ENCODE assay signal across 11 cellular contexts in genomic region chr20:50518270-50518721, GRCh38. TPM values are rescaled to one million over a fixed set of nuclear protein-coding genes. Genes with fewer than 3 reads are reported as not detected.
DNase-seq lines count a peak whose midpoint lies in the region; ATAC-seq and TF ChIP-seq lines count a peak whose summit lies in the region.
"Had no signal": no experiment of that assay in that cellular context is flagged by ENCODE, and none has a peak within 500 bp of the region (broad histone marks: within the 10 kb centered on the region; RNA-seq: fewer than 3 reads in every experiment).

No MANE protein-coding gene starts in this region.

- H3K9me3 ChIP-seq in left ventricle myocardium inferior (replicated peaks) (no peaks in the 10 kb centered on the region), heart right ventricle (no peaks in the 10 kb centered on the region), left lung (no peaks in the 10 kb centered on the region), suprapubic skin (no peaks in the 10 kb centered on the region)

- 75 to 89% methylated on average over 4 of the region's 4 CpGs for WGBS in heart right ventricle, 2 donors
- WGBS in suprapubic skin, result 34% methylated on average over 4 of the region's 4 CpGs

- no peaks in the 10 kb centered on the region for H3K27me3 Mint-ChIP-seq in activated naive CD8-positive, alpha-beta T cell treated with anti-CD3 and anti-CD28 coated beads for 36 hours

- TF ChIP-seq CTCF in left ventricle myocardium inferior (IDR thresholded peaks at IDR 0.05; ENCODE audit: borderline replicate concordance) (no peak), heart right ventricle (IDR thresholded peaks at IDR 0.05) (no peak), left lung (IDR thresholded peaks at IDR 0.05) (no peak), coronary artery (IDR thresholded peaks at IDR 0.05) (no peak), suprapubic skin (IDR thresholded peaks at IDR 0.05) (no peak)

- ATAC-seq in heart right ventricle (no peak), left lung (peak; percentile 17), HG02623 (IDR thresholded peaks at IDR 0.05; ENCODE audit: unreplicated experiment) (no peak)

- H3K36me3 ChIP-seq in left ventricle myocardium inferior (no peaks in the 10 kb centered on the region), heart right ventricle (peaks cover 0 to 5% (median 0%) of the 10 kb centered on the region in 9 donors), left lung (peaks cover 0 to 4% of the 10 kb centered on the region in 2 donors), suprapubic skin (no peaks in the 10 kb centered on the region)

- H3K27ac Mint-ChIP-seq in activated naive CD8-positive, alpha-beta T cell treated with anti-CD3 and anti-CD28 coated beads for 36 hours, result peak overlapping the region; percentile 92

- H3K4me1 Mint-ChIP-seq in activated naive CD8-positive, alpha-beta T cell treated with anti-CD3 and anti-CD28 coated beads for 36 hours, result peaks cover 88% of the 10 kb centered on the region

- H3K9me3 Mint-ChIP-seq in activated naive CD8-positive, alpha-beta T cell treated with anti-CD3 and anti-CD28 coated beads for 36 hours, result no peaks in the 10 kb centered on the region
- H3K9me3 Mint-ChIP-seq: neural crest cell had no signal

- DNase-seq in left ventricle myocardium inferior (no peak), heart right ventricle (no peak), left lung (no peak), occipital lobe (lab: John Stamatoyannopoulos, UW) (no peak), coronary artery (ENCODE audit: low spot score) (no peak), suprapubic skin (ENCODE audit: low spot score in 2 of 2) (no peak)
- DNase-seq in activated naive CD8-positive, alpha-beta T cell treated with anti-CD3 and anti-CD28 coated beads for 36 hours, result no peak
- DNase-seq: COR-L47, NCI-H446 had no signal

- TF ChIP-seq EP300 in suprapubic skin (IDR thresholded peaks at IDR 0.05), result no peak

- peaks cover 100% of the 10 kb centered on the region for H3K4me1 ChIP-seq in left ventricle myocardium inferior
- peaks cover 3 to 100% (median 87%) of the 10 kb centered on the region in 9 donors for H3K4me1 ChIP-seq in heart right ventricle
- H3K4me1 ChIP-seq in left lung, result peaks cover 56 to 99% of the 10 kb centered on the region in 2 donors
- peaks cover 91% of the 10 kb centered on the region for H3K4me1 ChIP-seq in suprapubic skin

- no peak overlapping the region for H3K4me3 ChIP-seq in left ventricle myocardium inferior
- H3K4me3 ChIP-seq in heart right ventricle, result peak overlapping the region in 1 of 10 donors; percentile 4
- no peak overlapping the region for H3K4me3 ChIP-seq in left lung
- no peak overlapping the region for H3K4me3 ChIP-seq in coronary artery
- H3K4me3 ChIP-seq in suprapubic skin, result no peak overlapping the region

- TF ChIP-seq POLR2A in suprapubic skin (IDR thresholded peaks at IDR 0.05), result no peak

- H3K36me3 Mint-ChIP-seq in activated naive CD8-positive, alpha-beta T cell treated with anti-CD3 and anti-CD28 coated beads for 36 hours, result peaks cover 40% of the 10 kb centered on the region

- peak overlapping the region; percentile 75 for H3K4me3 Mint-ChIP-seq in activated naive CD8-positive, alpha-beta T cell treated with anti-CD3 and anti-CD28 coated beads for 36 hours
- H3K4me3 Mint-ChIP-seq: neural crest cell had no signal

- peak overlapping the region; percentile 22 for H3K27ac ChIP-seq in left ventricle myocardium inferior (replicated peaks)
- peak overlapping the region in 2 of 10 donors; percentile 12 to 98 for H3K27ac ChIP-seq in heart right ventricle
- peak overlapping the region; percentile 71 to 85 for H3K27ac ChIP-seq in left lung
- H3K27ac ChIP-seq in coronary artery, result no peak overlapping the region
- H3K27ac ChIP-seq in suprapubic skin, result no peak overlapping the region

- H3K27me3 ChIP-seq in left ventricle myocardium inferior (ENCODE audit: low read depth), result no peaks in the 10 kb centered on the region
- no peaks in the 10 kb centered on the region for H3K27me3 ChIP-seq in heart right ventricle
- H3K27me3 ChIP-seq in left lung, result no peaks in the 10 kb centered on the region
- H3K27me3 ChIP-seq in suprapubic skin, result no peaks in the 10 kb centered on the region

- intact Hi-C loops in left ventricle myocardium inferior (cut with micrococcal nuclease) (no loop called here), heart right ventricle (cut with DNase I) (loop anchor here in 2 of 10 donors (5.0 kb wide), 2 partner anchors 34 to 44 kb away; no protein-coding TSS in a partner anchor), left lung (cut with DNase I) (no loop called here)

RNA-seq across cellular contexts. Expression of gene PTPN1, which starts 8.1 kb away (rescaled TPM):
- total RNA-seq in left ventricle myocardium inferior (25.7 TPM), heart right ventricle (10 to 100 TPM; 25.2 to 40.1 (median 29.4) TPM), left lung (10 to 100 TPM; 70.7 to 98.6 TPM), occipital lobe (15.9 TPM), suprapubic skin (10 to 100 TPM; 33.4 to 40.9 (median 36.2) TPM)
- polyA plus RNA-seq in heart right ventricle, result 10 to 100 TPM; 15.5 to 45.3 TPM
- total RNA-seq in activated naive CD8-positive, alpha-beta T cell treated with anti-CD3 and anti-CD28 coated beads for 36 hours, result 10 to 100 TPM; 53.0 to 54.0 TPM

Comparison
In these comparisons a context has a peak if more than half of its experiments do, and no peak if none do; other contexts are left out.
1. H3K27ac ChIP-seq: peak in left ventricle myocardium inferior (single experiment) and left lung (2 of 2); none in coronary artery (0 of 2) and suprapubic skin (single experiment).